ENCODE assay signal across 18 cellular contexts in genomic region chr13:78238911-78239310, GRCh38.
"Had no signal": no experiment of that assay in that cellular context is flagged by ENCODE, and none has a peak within 500 bp of the region (broad histone marks: within the 10 kb centered on the region; RNA-seq: fewer than 3 reads in every experiment).

No MANE protein-coding gene starts in this region.

- H3K27ac Mint-ChIP-seq: activated CD4-positive, alpha-beta T cell treated with anti-CD3 and anti-CD28 coated beads for 36 hours; activated CD8-positive, alpha-beta T cell treated with anti-CD3 and anti-CD28 coated beads for 36 hours; stimulated activated naive B cell treated with anti-CD40 and anti-IgM and Interleukin-4, amounts not matched to agents 10 μg/mL and 1 μg/mL and 100 μg/mL, for 72 hours had no signal

- H3K27ac ChIP-seq: body of pancreas, esophagus squamous epithelium, heart right ventricle, SJSA1, transverse colon, WERI-Rb-1 had no signal

- H3K27me3 Mint-ChIP-seq: activated CD8-positive, alpha-beta T cell treated with anti-CD3 and anti-CD28 coated beads for 36 hours; stimulated activated naive B cell treated with anti-CD40 and anti-IgM and Interleukin-4, amounts not matched to agents 10 μg/mL and 1 μg/mL and 100 μg/mL, for 72 hours had no signal

- H3K27me3 ChIP-seq: body of pancreas, esophagus squamous epithelium, transverse colon had no signal

- H3K4me1 Mint-ChIP-seq: activated CD4-positive, alpha-beta T cell treated with anti-CD3 and anti-CD28 coated beads for 36 hours; stimulated activated naive B cell treated with anti-CD40 and anti-IgM and Interleukin-4, amounts not matched to agents 10 μg/mL and 1 μg/mL and 100 μg/mL, for 72 hours had no signal

- H3K4me3 ChIP-seq: body of pancreas, esophagus squamous epithelium, heart right ventricle, SJSA1, transverse colon had no signal

- DNase-seq: activated CD4-positive, alpha-beta T cell treated with anti-CD3 and anti-CD28 coated beads for 36 hours; activated CD8-positive, alpha-beta memory T cell treated with anti-CD3 and anti-CD28 coated beads, Interleukin-2, amount 50 U/mL, for 4 hours; activated CD8-positive, alpha-beta T cell treated with anti-CD3 and anti-CD28 coated beads for 36 hours; activated naive CD4-positive, alpha-beta T cell; body of pancreas; esophagus squamous epithelium; heart right ventricle; islet precursor cell; left ventricle myocardium superior; posterior cingulate gyrus; stimulated activated CD4-positive, alpha-beta T cell treated with anti-CD3 and anti-CD28 coated beads, Interleukin-1b, Interleukin-23, amount 100 ng/mL, for 48 hours; stimulated activated naive B cell treated with anti-CD40 and anti-IgM and Interleukin-4, amounts not matched to agents 10 μg/mL and 1 μg/mL and 100 μg/mL, for 72 hours; substantia nigra; T1000; transverse colon; WERI-Rb-1 had no signal

- H3K36me3 ChIP-seq: esophagus squamous epithelium, heart right ventricle, SJSA1, transverse colon, WERI-Rb-1 had no signal

- H3K9me3 ChIP-seq: body of pancreas, esophagus squamous epithelium, heart right ventricle, SJSA1, transverse colon had no signal

- H3K4me3 Mint-ChIP-seq: activated CD4-positive, alpha-beta T cell treated with anti-CD3 and anti-CD28 coated beads for 36 hours; activated CD8-positive, alpha-beta T cell treated with anti-CD3 and anti-CD28 coated beads for 36 hours; neural crest cell; stimulated activated naive B cell treated with anti-CD40 and anti-IgM and Interleukin-4, amounts not matched to agents 10 μg/mL and 1 μg/mL and 100 μg/mL, for 72 hours had no signal

- H3K9me3 Mint-ChIP-seq: activated CD8-positive, alpha-beta T cell treated with anti-CD3 and anti-CD28 coated beads for 36 hours; neural crest cell; stimulated activated naive B cell treated with anti-CD40 and anti-IgM and Interleukin-4, amounts not matched to agents 10 μg/mL and 1 μg/mL and 100 μg/mL, for 72 hours had no signal

- H3K36me3 Mint-ChIP-seq: stimulated activated naive B cell treated with anti-CD40 and anti-IgM and Interleukin-4, amounts not matched to agents 10 μg/mL and 1 μg/mL and 100 μg/mL, for 72 hours had no signal

- H3K4me1 ChIP-seq: body of pancreas, esophagus squamous epithelium, heart right ventricle, SJSA1, transverse colon had no signal
